14 cellular contexts compared by ENCODE assay signal in the genomic region with DNA sequence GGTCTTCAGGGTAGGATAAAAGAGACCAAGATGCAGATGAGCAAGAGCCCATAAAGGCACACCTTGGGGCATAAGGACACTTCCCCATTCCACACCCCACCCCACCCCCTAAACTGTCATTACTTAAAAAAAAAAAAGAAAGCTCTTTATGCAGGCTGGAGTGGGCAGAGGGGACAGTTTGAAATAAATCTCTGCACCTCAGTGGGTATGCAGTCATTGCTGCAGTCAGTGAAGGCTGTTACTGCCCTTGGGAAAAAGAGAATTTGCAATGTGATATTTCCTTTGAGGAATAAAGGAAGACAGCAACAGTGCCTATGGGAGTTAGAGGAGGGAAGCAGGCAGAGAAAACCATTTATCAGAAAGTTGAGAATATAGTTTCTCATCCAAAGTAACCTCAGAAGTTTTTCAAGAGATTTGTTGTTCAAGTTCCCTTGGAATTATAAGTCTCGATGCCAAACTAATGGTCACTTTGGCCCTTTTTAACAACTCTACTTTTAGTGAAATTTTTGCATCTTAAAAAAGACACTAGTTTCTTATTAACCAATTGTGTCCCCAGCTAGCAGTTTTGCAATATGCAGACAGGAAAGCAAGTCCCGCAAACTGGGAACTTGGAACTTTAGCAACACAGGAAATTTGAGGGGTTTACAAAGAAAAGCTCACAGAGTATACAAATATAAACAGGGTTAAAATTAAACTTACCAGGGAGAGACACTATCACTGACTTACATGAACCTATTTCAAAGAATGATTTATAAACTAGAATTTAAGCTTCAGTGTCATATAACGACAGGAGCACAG.
A peak's percentile ranks its signal among the peaks of the same experiment; 100 is the strongest.
DNase-seq lines count a peak whose midpoint lies in the region; ATAC-seq and TF ChIP-seq lines count a peak whose summit lies in the region.
"Had no signal": no experiment of that assay in that cellular context is flagged by ENCODE, and none has a peak within 500 bp of the region (broad histone marks: within the 10 kb centered on the region; RNA-seq: fewer than 3 reads in every experiment).

No MANE protein-coding gene starts in this region.

- no peaks in the 10 kb centered on the region for H3K36me3 Mint-ChIP-seq in chondrocyte (ENCODE audit: low read depth)
- no peaks in the 10 kb centered on the region for H3K36me3 Mint-ChIP-seq in MCF 10A (ENCODE audit: insufficient read depth, unreplicated experiment)

- H2BK15ac ChIP-seq in mesendoderm (replicated peaks; ENCODE audit: low read depth): no peak overlapping the region

- H3K23ac ChIP-seq in mesendoderm (ENCODE audit: low read length): no peak overlapping the region

- no peak overlapping the region for H4K8ac ChIP-seq in mesendoderm (ENCODE audit: low read depth, low read length)

- no peak for ATAC-seq in GM19397 (IDR thresholded peaks at IDR 0.05; ENCODE audit: unreplicated experiment)
- no peak for ATAC-seq in HG02642 (IDR thresholded peaks at IDR 0.05; ENCODE audit: poor library complexity, unreplicated experiment)

- H4K20me1 ChIP-seq in BLaER1 treated with 17β-estradiol and CSF1 and Interleukin-3, amounts not matched to agents 10 nM and 100 nM: no peaks in the 10 kb centered on the region

- no peak overlapping the region for H3K4ac ChIP-seq in mesendoderm (ENCODE audit: low read depth, low read length)

- no peak overlapping the region for H2BK120ac ChIP-seq in mesendoderm (ENCODE audit: low read depth, low read length)

- no peak overlapping the region for H3K9ac ChIP-seq in BLaER1 treated with 17β-estradiol and CSF1 and Interleukin-3, amounts not matched to agents 10 nM and 100 nM
- H3K9ac ChIP-seq in mesendoderm (ENCODE audit: low read length): no peak overlapping the region

- DNase-seq in chondrocyte (ENCODE audit: low spot score) (no peak), mesendoderm (no peak), renal cortical epithelial cell (ENCODE audit: low read depth) (peak; percentile 22), MCF 10A (ENCODE audit: unreplicated experiment) (no peak)
- DNase-seq: 8988T; AML-193; C1 segment of cervical spinal cord; Calu3; CD4-positive, alpha-beta T cell; DMS 273 treated with DMSO at 0.1 percent for 48 hours; H7 had no signal

- H3K4me1 Mint-ChIP-seq in chondrocyte (ENCODE audit: low read depth) (peaks cover 16% of the 10 kb centered on the region), MCF 10A (ENCODE audit: insufficient read depth, unreplicated experiment) (no peaks in the 10 kb centered on the region)

- POLR2A ChIA-PET in MCF 10A (lab: Yijun Ruan, JAX): no interaction called here

- peak overlapping the region; percentile 60 for H3K27ac Mint-ChIP-seq in chondrocyte (ENCODE audit: unreplicated experiment)
- no peak overlapping the region for H3K27ac Mint-ChIP-seq in MCF 10A (ENCODE audit: low read depth, unreplicated experiment)
- H3K27ac Mint-ChIP-seq: CD4-positive, alpha-beta T cell had no signal

- no peaks in the 10 kb centered on the region for H3K27me3 Mint-ChIP-seq in chondrocyte (ENCODE audit: low read depth)
- no peaks in the 10 kb centered on the region for H3K27me3 Mint-ChIP-seq in MCF 10A (ENCODE audit: insufficient read depth, unreplicated experiment)

- peaks cover 0 to 30% (median 10%) of the 10 kb centered on the region in 10 experiments; a peak in 9 of 20 replicates for H3K4me1 ChIP-seq in BLaER1 treated with 17β-estradiol and CSF1 and Interleukin-3, amounts not matched to agents 10 nM and 100 nM
- no peaks in the 10 kb centered on the region for H3K4me1 ChIP-seq in mesendoderm (ENCODE audit: control insufficient read depth, low read depth, low read length)

- H2AK5ac ChIP-seq in mesendoderm (ENCODE audit: low read length): no peak overlapping the region

- H3K79me1 ChIP-seq in mesendoderm (ENCODE audit: low read length): no peaks in the 10 kb centered on the region

- no peak overlapping the region for H4K5ac ChIP-seq in mesendoderm (ENCODE audit: low read length)

- no peaks in the 10 kb centered on the region for H3K79me2 ChIP-seq in mesendoderm (ENCODE audit: control insufficient read depth, insufficient read depth, low read length)

- CTCF ChIA-PET in MCF 10A (lab: Yijun Ruan, JAX): no interaction called here

- intact Hi-C loops in MCF 10A (cut with micrococcal nuclease): no loop called here

- H3K27me3 ChIP-seq in BLaER1 treated with 17β-estradiol and CSF1 and Interleukin-3, amounts not matched to agents 10 nM and 100 nM: no peaks in the 10 kb centered on the region
- no peaks in the 10 kb centered on the region for H3K27me3 ChIP-seq in mesendoderm (ENCODE audit: insufficient read depth, low read length, poor library complexity)

- no peak overlapping the region for H3K4me3 ChIP-seq in BLaER1 treated with 17β-estradiol and CSF1 and Interleukin-3, amounts not matched to agents 10 nM and 100 nM
- H3K4me3 ChIP-seq in mesendoderm (ENCODE audit: low read length): no peak overlapping the region

- H3K18ac ChIP-seq in mesendoderm (ENCODE audit: low read length): peak overlapping the region; percentile 18

- no peak overlapping the region for H2BK5ac ChIP-seq in mesendoderm (ENCODE audit: low read length)

- no CpG with 5 or more reads among the region's 3 CpGs for WGBS in mesendoderm (ENCODE audit: extremely low coverage, insufficient coverage, low lambda C conversion rate)

- H3K9me3 Mint-ChIP-seq in chondrocyte (ENCODE audit: low read depth) (no peaks in the 10 kb centered on the region), MCF 10A (ENCODE audit: unreplicated experiment) (no peaks in the 10 kb centered on the region)
- H3K9me3 Mint-ChIP-seq: CD4-positive, alpha-beta T cell had no signal

- H3K56ac ChIP-seq in mesendoderm (ENCODE audit: low read length): no peak overlapping the region

- no TSS peak for BruUV-seq in MCF 10A (replicated peaks; lab: Mats Ljungman, UMichigan)

- H3K27ac ChIP-seq in BLaER1 treated with 17β-estradiol and CSF1 and Interleukin-3, amounts not matched to agents 10 nM and 100 nM: no peak overlapping the region
- H3K27ac ChIP-seq in mesendoderm (ENCODE audit: low read depth, low read length): no peak overlapping the region

- TF ChIP-seq CTCF in chondrocyte (IDR thresholded peaks at IDR 0.05) (no peak), MCF 10A (IDR thresholded peaks at IDR 0.05; ENCODE audit: unreplicated experiment) (no peak)

- H3K4me3 Mint-ChIP-seq in chondrocyte (ENCODE audit: unreplicated experiment) (no peak overlapping the region), MCF 10A (ENCODE audit: unreplicated experiment) (no peak overlapping the region)
- H3K4me3 Mint-ChIP-seq: CD4-positive, alpha-beta T cell had no signal

- H3K4me2 ChIP-seq in BLaER1 treated with 17β-estradiol and CSF1 and Interleukin-3, amounts not matched to agents 10 nM and 100 nM: peak overlapping the region in 7 of 11 experiments; percentile 6 to 72 (median 62); a peak in 12 of 22 replicates
- no peak overlapping the region for H3K4me2 ChIP-seq in mesendoderm (ENCODE audit: low read length)

- H3K36me3 ChIP-seq in BLaER1 treated with 17β-estradiol and CSF1 and Interleukin-3, amounts not matched to agents 10 nM and 100 nM: no peaks in the 10 kb centered on the region
- H3K36me3 ChIP-seq in mesendoderm (ENCODE audit: control insufficient read depth, insufficient read depth, low read length): no peaks in the 10 kb centered on the region

- no peaks in the 10 kb centered on the region for H3K9me3 ChIP-seq in BLaER1 treated with 17β-estradiol and CSF1 and Interleukin-3, amounts not matched to agents 10 nM and 100 nM (replicated peaks in 1 of 11)
